In genomic region chr1:228081578-228082259, GRCh38 we compare ENCODE assay signal across 8 cellular contexts. TPM values are rescaled to one million over a fixed set of nuclear protein-coding genes. Genes with fewer than 3 reads are reported as not detected.
DNase-seq lines count a peak whose midpoint lies in the region; ATAC-seq and TF ChIP-seq lines count a peak whose summit lies in the region.

No MANE protein-coding gene starts in this region.

- no peaks in the 10 kb centered on the region for H3K36me3 Mint-ChIP-seq in naive B cell

- no peak for TF ChIP-seq CTCF in RWPE1 (conservative IDR thresholded peaks at IDR 0.05; ENCODE audit: low read depth)

- H3K4me1 Mint-ChIP-seq in naive B cell = peaks cover 42 to 58% (median 52%) of the 10 kb centered on the region in 3 donors

- DNase-seq in activated CD4-positive, alpha-beta T cell treated with anti-CD3 and anti-CD28 coated beads for 4 hours = peak; percentile 11 to 21
- DNase-seq in activated CD4-positive, alpha-beta T cell treated with anti-CD3 and anti-CD28 coated beads, Interleukin-2, amount 50 U/mL, for 4 hours = no peak
- DNase-seq in RWPE1 (ENCODE audit: low spot score) (no peak), naive B cell (no peak), AML-193 (lab: John Stamatoyannopoulos, UW) (no peak)
- DNase-seq in effector memory CD4-positive, alpha-beta T cell = no peak
- DNase-seq in stimulated activated CD4-positive, alpha-beta T cell treated with anti-CD3 and anti-CD28 coated beads, Interleukin-4, amount 100 ng/mL, for 1 hour = no peak

- ATAC-seq in HG02852 (IDR thresholded peaks at IDR 0.05; ENCODE audit: unreplicated experiment) = peak; percentile 32
- peak; percentile 1 to 6 for ATAC-seq in naive B cell (ENCODE audit: low read depth in 2 of 2)

- CTCF ChIA-PET in RWPE1 (lab: Yijun Ruan, JAX) = interaction anchor here (0.7 kb wide), 1 partner anchor 82 kb away, joined by 4 read pairs; no protein-coding TSS in a partner anchor

- H3K9me3 Mint-ChIP-seq in naive B cell = no peaks in the 10 kb centered on the region

- H3K36me3 ChIP-seq in effector memory CD4-positive, alpha-beta T cell (ENCODE audit: control insufficient read depth, insufficient read depth, low read length) = no peaks in the 10 kb centered on the region

- H3K4me1 ChIP-seq in effector memory CD4-positive, alpha-beta T cell (ENCODE audit: control insufficient read depth, insufficient read depth, low read length, poor library complexity, severe bottlenecking) = peaks cover 42% of the 10 kb centered on the region

- H3K4me3 ChIP-seq in effector memory CD4-positive, alpha-beta T cell (ENCODE audit: insufficient read depth, low read depth, low read length, poor library complexity, severe bottlenecking) = peak overlapping the region; percentile 98

- H3K4me3 Mint-ChIP-seq in naive B cell = peak overlapping the region; percentile 80 to 97 (median 88)

- no peaks in the 10 kb centered on the region for H3K27me3 ChIP-seq in effector memory CD4-positive, alpha-beta T cell (replicated peaks; ENCODE audit: control insufficient read depth, insufficient read depth, low read length, poor library complexity, severe bottlenecking)

- no peaks in the 10 kb centered on the region for H3K27me3 Mint-ChIP-seq in naive B cell

- H3K27ac ChIP-seq in RWPE1 = peak overlapping the region; percentile 85
- H3K27ac ChIP-seq in effector memory CD4-positive, alpha-beta T cell (ENCODE audit: insufficient read depth, low read length, poor library complexity, severe bottlenecking) = peak overlapping the region; percentile 94

- H3K9me3 ChIP-seq in effector memory CD4-positive, alpha-beta T cell (ENCODE audit: control insufficient read depth, low read length) = no peaks in the 10 kb centered on the region

- peak overlapping the region in 3 of 6 donors; percentile 18 to 94 (median 92) for H3K27ac Mint-ChIP-seq in naive B cell

- POLR2A ChIA-PET in RWPE1 (lab: Yijun Ruan, JAX; ENCODE audit: low non-redundant PET) = interaction anchor here (0.5 to 0.6 kb wide), 2 partner anchors 33 to 45 kb away, joined by 3 read pairs; no protein-coding TSS in a partner anchor

RNA-seq across cellular contexts. Expression of gene ARF1, which starts 0.8 kb away (rescaled TPM):
- polyA plus RNA-seq in naive B cell (ENCODE audit: low read depth in 6 of 6) = 100 to 1,000 TPM; 412 to 563 (median 456) TPM

RNA-seq across cellular contexts. Expression of gene C1orf35, which starts 21.4 kb away (rescaled TPM):
- polyA plus RNA-seq in naive B cell (ENCODE audit: low read depth in 6 of 6) = 10 to 100 TPM in 4 of 6 donors, 1 to 10 TPM in 2; 8.7 to 20.1 (median 13.1) TPM

RNA-seq across cellular contexts. Expression of gene MRPL55, which starts 27.4 kb away (rescaled TPM):
- polyA plus RNA-seq in naive B cell (ENCODE audit: low read depth in 6 of 6) = 100 to 1,000 TPM in 5 of 6 donors, 10 to 100 TPM in 1; 98.2 to 211 (median 121) TPM

RNA-seq across cellular contexts. Expression of gene GUK1, which starts 58.4 kb away (rescaled TPM):
- polyA plus RNA-seq in naive B cell (ENCODE audit: low read depth in 6 of 6) = 100 to 1,000 TPM; 190 to 350 (median 220) TPM

Comparison
In these comparisons a context has a peak if more than half of its experiments do, and no peak if none do; other contexts are left out.
1. DNase-seq: peak in activated CD4-positive, alpha-beta T cell treated with anti-CD3 and anti-CD28 coated beads for 4 hours (2 of 2); none in activated CD4-positive, alpha-beta T cell treated with anti-CD3 and anti-CD28 coated beads, Interleukin-2, amount 50 U/mL, for 4 hours (0 of 2), RWPE1 (single experiment), effector memory CD4-positive, alpha-beta T cell (0 of 3), naive B cell (single experiment), AML-193 (0 of 2) and stimulated activated CD4-positive, alpha-beta T cell treated with anti-CD3 and anti-CD28 coated beads, Interleukin-4, amount 100 ng/mL, for 1 hour (single experiment).